Comparison of ENCODE assay signal across 13 cellular contexts in genomic region chr2:181738074-181738473, GRCh38. TPM values are rescaled to one million over a fixed set of nuclear protein-coding genes. Genes with fewer than 3 reads are reported as not detected.
DNase-seq lines count a peak whose midpoint lies in the region; ATAC-seq, FAIRE-seq and TF ChIP-seq lines count a peak whose summit lies in the region.
"Had no signal": no experiment of that assay in that cellular context is flagged by ENCODE, and none has a peak within 500 bp of the region (broad histone marks: within the 10 kb centered on the region; RNA-seq: fewer than 3 reads in every experiment).

No MANE protein-coding gene starts in this region.

- peak in 1 of 2 experiments; percentile 66; a peak in 3 of 6 replicates for ATAC-seq in A549
- ATAC-seq in GM21423 (IDR thresholded peaks at IDR 0.05; ENCODE audit: unreplicated experiment): peak; percentile 58
- ATAC-seq in HG03565 (IDR thresholded peaks at IDR 0.05; ENCODE audit: unreplicated experiment): no peak

- CTCF ChIA-PET in A549 (lab: Yijun Ruan, JAX): interaction anchor here (0.6 to 1.6 kb wide), 4 partner anchors 14 to 1259 kb away, joined by 3 read pairs; no protein-coding TSS in a partner anchor

- peak in 1 of 2 experiments; percentile 30 for DNase-seq in A549 (ENCODE audit: low read depth in 1 of 2, low spot score in 1 of 2)
- peak; percentile 5 for DNase-seq in NCI-H226
- DNase-seq in epithelial cell of esophagus (ENCODE audit: low read depth): peak; percentile 10
- no peak for DNase-seq in KG1 (lab: John Stamatoyannopoulos, UW)
- no peak for DNase-seq in COLO668 (lab: John Stamatoyannopoulos, UW; ENCODE audit: unreplicated experiment)
- no peak for DNase-seq in posterior cingulate gyrus
- DNase-seq: activated gamma-delta T cell; effector memory CD4-positive, alpha-beta T cell; NCI-H2029 had no signal

- no peak overlapping the region for H3K27ac ChIP-seq in A549

- no peak for TF ChIP-seq EP300 in A549 (IDR thresholded peaks at IDR 0.05)

- peaks cover 3% of the 10 kb centered on the region; the same call in 1 of the 3 replicates for H3K9me3 ChIP-seq in A549

- intact Hi-C loops in posterior cingulate gyrus (cut with DNase I): no loop called here

- no peak overlapping the region for H3K4me3 ChIP-seq in A549
- H3K4me3 ChIP-seq in epithelial cell of esophagus (ENCODE audit: low read length): no peak overlapping the region

- WGBS in A549 (ENCODE audit: missing lambda C conversion rate): 3% methylated on average over 2 of the region's 2 CpGs

- no peak for FAIRE-seq in A549 (lab: Jason Lieb, UNC)

- TF ChIP-seq RAD21 in A549 (conservative IDR thresholded peaks at IDR 0.05 in 1 of 2, IDR thresholded peaks at IDR 0.05 in 1 of 2): peak in 1 of 2 experiments; percentile 58; a peak in 2 of 5 replicates

- TF ChIP-seq POLR2A in A549 (IDR thresholded peaks at IDR 0.05; ENCODE audit: low read length): no peak

- peaks cover under 1% of the 10 kb centered on the region; the same call in 2 of the 3 replicates for H3K4me1 ChIP-seq in A549

- H3K4me2 ChIP-seq in A549: no peak overlapping the region

- TF ChIP-seq CTCF in A549 (IDR thresholded peaks at IDR 0.05): peak; percentile 17; the same call in 1 of the 3 replicates
- no peak for TF ChIP-seq CTCF in epithelial cell of esophagus (IDR thresholded peaks at IDR 0.05; ENCODE audit: insufficient read depth, low read depth, low read length, missing control alignments)

- POLR2A ChIA-PET in A549 (lab: Yijun Ruan, JAX): interaction anchor here (0.7 kb wide), 1 partner anchor 621 kb away, joined by 3 read pairs; no protein-coding TSS in a partner anchor

TF ChIP-seq in A549, 52 proteins besides CTCF, POLR2A, EP300 and RAD21:
- TF ChIP-seq CHD2 (IDR thresholded peaks at IDR 0.05; ENCODE audit: low read length, partially characterized antibody): no peak
TF ChIP-seq in A549: peak in this region for 0.

RNA-seq across cellular contexts. Expression of gene NEUROD1, which starts 57.8 kb away (rescaled TPM):
- polyA plus RNA-seq in A549 (2011; rRNA removed) (not detected in 2 replicates), A549 (2017; fragmentation: RNase III; extraction: RNeasy Plus Mini Kit Qiagen cat#74134 plus additional on column Dnase treatment) (not detected in 3 replicates)
- not detected in 2 replicates for polyA plus RNA-seq in A549 (2012; cell fraction: cytosol; rRNA removed)
- polyA plus RNA-seq in A549 (2012; cell fraction: nucleus; rRNA removed): not detected in 2 replicates
- polyA minus RNA-seq in A549 (2011; rRNA and poly(A)+ RNA removed): not detected in 2 replicates
- polyA plus RNA-seq: CD4-positive, CD25-positive, alpha-beta regulatory T cell; liver had no signal

Comparison
In these comparisons a context has a peak if more than half of its experiments do, and no peak if none do; other contexts are left out.
1. DNase-seq: peak in NCI-H226 (single experiment) and epithelial cell of esophagus (single experiment); none in KG1 (single experiment), COLO668 (single experiment) and posterior cingulate gyrus (0 of 10).